Comparison of ENCODE assay signal across 1 cellular context in the genomic region with DNA sequence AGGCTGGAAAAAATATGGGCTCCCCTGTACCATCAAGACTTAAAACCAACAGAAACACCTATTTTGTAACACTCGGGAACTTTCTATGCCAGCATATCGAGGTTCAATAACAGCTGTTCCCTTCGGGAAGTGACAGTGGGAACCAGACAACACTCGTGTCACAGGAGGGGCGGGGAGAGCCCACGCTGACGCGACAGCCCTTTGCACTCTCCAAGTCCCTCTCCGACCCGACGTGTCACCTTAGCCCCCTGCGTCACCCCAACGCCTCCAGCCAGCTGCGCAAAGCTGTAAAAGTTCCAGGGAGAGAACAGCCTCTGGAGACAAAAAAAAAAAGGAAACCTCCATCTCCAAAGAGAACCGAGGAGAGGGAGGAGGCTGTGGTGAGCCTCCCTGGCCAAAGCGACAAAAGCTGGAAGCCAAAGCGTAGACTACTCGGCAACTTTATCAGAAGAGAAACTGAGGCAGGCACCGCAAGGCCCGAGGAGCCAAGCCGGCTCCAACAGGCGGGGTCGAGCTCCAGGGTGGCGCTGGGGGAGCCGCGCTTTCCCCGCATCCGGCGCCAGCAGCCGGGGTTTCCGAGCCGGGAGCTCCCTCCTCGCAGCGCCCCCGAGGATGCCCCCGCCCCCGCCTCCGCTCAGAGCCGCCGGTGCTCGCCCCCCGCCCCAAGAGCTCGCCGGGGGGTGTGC.
A peak's percentile ranks its signal among the peaks of the same experiment; 100 is the strongest.
TF ChIP-seq lines count a peak whose summit lies in the region.

No MANE protein-coding gene starts in this region.

TF ChIP-seq in HepG2, 621 proteins besides CTCF, POLR2A, EP300 and RAD21 (continued from another document and continues in another):
- TF ChIP-seq, protein P1, sequence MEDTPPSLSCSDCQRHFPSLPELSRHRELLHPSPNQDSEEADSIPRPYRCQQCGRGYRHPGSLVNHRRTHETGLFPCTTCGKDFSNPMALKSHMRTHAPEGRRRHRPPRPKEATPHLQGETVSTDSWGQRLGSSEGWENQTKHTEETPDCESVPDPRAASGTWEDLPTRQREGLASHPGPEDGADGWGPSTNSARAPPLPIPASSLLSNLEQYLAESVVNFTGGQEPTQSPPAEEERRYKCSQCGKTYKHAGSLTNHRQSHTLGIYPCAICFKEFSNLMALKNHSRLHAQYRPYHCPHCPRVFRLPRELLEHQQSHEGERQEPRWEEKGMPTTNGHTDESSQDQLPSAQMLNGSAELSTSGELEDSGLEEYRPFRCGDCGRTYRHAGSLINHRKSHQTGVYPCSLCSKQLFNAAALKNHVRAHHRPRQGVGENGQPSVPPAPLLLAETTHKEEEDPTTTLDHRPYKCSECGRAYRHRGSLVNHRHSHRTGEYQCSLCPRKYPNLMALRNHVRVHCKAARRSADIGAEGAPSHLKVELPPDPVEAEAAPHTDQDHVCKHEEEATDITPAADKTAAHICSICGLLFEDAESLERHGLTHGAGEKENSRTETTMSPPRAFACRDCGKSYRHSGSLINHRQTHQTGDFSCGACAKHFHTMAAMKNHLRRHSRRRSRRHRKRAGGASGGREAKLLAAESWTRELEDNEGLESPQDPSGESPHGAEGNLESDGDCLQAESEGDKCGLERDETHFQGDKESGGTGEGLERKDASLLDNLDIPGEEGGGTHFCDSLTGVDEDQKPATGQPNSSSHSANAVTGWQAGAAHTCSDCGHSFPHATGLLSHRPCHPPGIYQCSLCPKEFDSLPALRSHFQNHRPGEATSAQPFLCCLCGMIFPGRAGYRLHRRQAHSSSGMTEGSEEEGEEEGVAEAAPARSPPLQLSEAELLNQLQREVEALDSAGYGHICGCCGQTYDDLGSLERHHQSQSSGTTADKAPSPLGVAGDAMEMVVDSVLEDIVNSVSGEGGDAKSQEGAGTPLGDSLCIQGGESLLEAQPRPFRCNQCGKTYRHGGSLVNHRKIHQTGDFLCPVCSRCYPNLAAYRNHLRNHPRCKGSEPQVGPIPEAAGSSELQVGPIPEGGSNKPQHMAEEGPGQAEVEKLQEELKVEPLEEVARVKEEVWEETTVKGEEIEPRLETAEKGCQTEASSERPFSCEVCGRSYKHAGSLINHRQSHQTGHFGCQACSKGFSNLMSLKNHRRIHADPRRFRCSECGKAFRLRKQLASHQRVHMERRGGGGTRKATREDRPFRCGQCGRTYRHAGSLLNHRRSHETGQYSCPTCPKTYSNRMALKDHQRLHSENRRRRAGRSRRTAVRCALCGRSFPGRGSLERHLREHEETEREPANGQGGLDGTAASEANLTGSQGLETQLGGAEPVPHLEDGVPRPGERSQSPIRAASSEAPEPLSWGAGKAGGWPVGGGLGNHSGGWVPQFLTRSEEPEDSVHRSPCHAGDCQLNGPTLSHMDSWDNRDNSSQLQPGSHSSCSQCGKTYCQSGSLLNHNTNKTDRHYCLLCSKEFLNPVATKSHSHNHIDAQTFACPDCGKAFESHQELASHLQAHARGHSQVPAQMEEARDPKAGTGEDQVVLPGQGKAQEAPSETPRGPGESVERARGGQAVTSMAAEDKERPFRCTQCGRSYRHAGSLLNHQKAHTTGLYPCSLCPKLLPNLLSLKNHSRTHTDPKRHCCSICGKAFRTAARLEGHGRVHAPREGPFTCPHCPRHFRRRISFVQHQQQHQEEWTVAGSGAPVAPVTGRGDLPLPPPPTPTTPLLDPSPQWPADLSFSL (CRISPR knock-in tag; IDR thresholded peaks at IDR 0.05), result no peak
- TF ChIP-seq MTF1 (CRISPR knock-in tag; IDR thresholded peaks at IDR 0.05) (no peak), ELK4 (CRISPR knock-in tag; IDR thresholded peaks at IDR 0.05; ENCODE audit: borderline replicate concordance) (no peak), ZNF143 (CRISPR knock-in tag; IDR thresholded peaks at IDR 0.05) (no peak), ARNT2 (CRISPR knock-in tag; IDR thresholded peaks at IDR 0.05; ENCODE audit: low read depth) (no peak), ERF (CRISPR knock-in tag; IDR thresholded peaks at IDR 0.05) (peak; percentile 44; the same call in 1 of the 2 replicates), CREB1 (IDR thresholded peaks at IDR 0.05) (0 out of 2 replicates have a peak, but pooled peaks have one; percentile 41), CREB1 (CRISPR knock-in tag; IDR thresholded peaks at IDR 0.05) (peak; percentile 16; the same call in 1 of the 2 replicates), AHR (CRISPR knock-in tag; IDR thresholded peaks at IDR 0.05) (0 out of 2 replicates have a peak, but pooled peaks have one; percentile 19), HDAC1 (CRISPR knock-in tag; IDR thresholded peaks at IDR 0.05) (peak; percentile 42), NPAS2 (CRISPR knock-in tag; IDR thresholded peaks at IDR 0.05; ENCODE audit: borderline replicate concordance) (no peak), ZNF230 (CRISPR knock-in tag; IDR thresholded peaks at IDR 0.05) (0 out of 2 replicates have a peak, but pooled peaks have one; percentile 28), HMGXB4 (CRISPR knock-in tag; IDR thresholded peaks at IDR 0.05; ENCODE audit: borderline replicate concordance in 1 of 2, low read depth in 1 of 2) (no peak; a peak in 1 of 4 replicates), ZNF512B (CRISPR knock-in tag; IDR thresholded peaks at IDR 0.05; ENCODE audit: borderline replicate concordance) (no peak; the same call in 1 of the 2 replicates), RARA (CRISPR knock-in tag; IDR thresholded peaks at IDR 0.05) (peak; percentile 48; the same call in 1 of the 2 replicates), U2AF2 (IDR thresholded peaks at IDR 0.05; ENCODE audit: low read depth, low read length) (no peak), ZNF33A (CRISPR knock-in tag; IDR thresholded peaks at IDR 0.05; ENCODE audit: borderline replicate concordance) (no peak), SALL1 (CRISPR knock-in tag; IDR thresholded peaks at IDR 0.05) (peak; percentile 46; the same call in 1 of the 2 replicates), ZNF337 (CRISPR knock-in tag; IDR thresholded peaks at IDR 0.05; ENCODE audit: borderline replicate concordance, low read depth) (no peak), PITX1 (CRISPR knock-in tag; IDR thresholded peaks at IDR 0.05) (no peak), TERF1 (CRISPR knock-in tag; IDR thresholded peaks at IDR 0.05) (no peak), FOSL2 (CRISPR knock-in tag; IDR thresholded peaks at IDR 0.05) (0 out of 2 replicates have a peak, but pooled peaks have one; percentile 16), ZNF891 (CRISPR knock-in tag; IDR thresholded peaks at IDR 0.05) (no peak), ZNF232 (CRISPR knock-in tag; IDR thresholded peaks at IDR 0.05; ENCODE audit: borderline replicate concordance) (0 out of 2 replicates have a peak, but pooled peaks have one; percentile 29), ONECUT2 (CRISPR knock-in tag; IDR thresholded peaks at IDR 0.05) (no peak), RNF219 (CRISPR knock-in tag; IDR thresholded peaks at IDR 0.05) (no peak), ZNF563 (CRISPR knock-in tag; IDR thresholded peaks at IDR 0.05) (no peak), NR2F6 (IDR thresholded peaks at IDR 0.05) (no peak), NR2F6 (CRISPR knock-in tag; IDR thresholded peaks at IDR 0.05) (peak; percentile 29; the same call in 1 of the 2 replicates), THAP11 (CRISPR knock-in tag; IDR thresholded peaks at IDR 0.05) (no peak), XBP1 (CRISPR knock-in tag; IDR thresholded peaks at IDR 0.05) (no peak), SRSF1 (optimal IDR thresholded peaks at IDR 0.05; ENCODE audit: low read depth, low read length) (no peak), ZNF10 (CRISPR knock-in tag; IDR thresholded peaks at IDR 0.05; ENCODE audit: borderline replicate concordance, low read depth) (no peak), ZNF749 (CRISPR knock-in tag; IDR thresholded peaks at IDR 0.05; ENCODE audit: borderline replicate concordance) (no peak)
- TF ChIP-seq, protein P2, sequence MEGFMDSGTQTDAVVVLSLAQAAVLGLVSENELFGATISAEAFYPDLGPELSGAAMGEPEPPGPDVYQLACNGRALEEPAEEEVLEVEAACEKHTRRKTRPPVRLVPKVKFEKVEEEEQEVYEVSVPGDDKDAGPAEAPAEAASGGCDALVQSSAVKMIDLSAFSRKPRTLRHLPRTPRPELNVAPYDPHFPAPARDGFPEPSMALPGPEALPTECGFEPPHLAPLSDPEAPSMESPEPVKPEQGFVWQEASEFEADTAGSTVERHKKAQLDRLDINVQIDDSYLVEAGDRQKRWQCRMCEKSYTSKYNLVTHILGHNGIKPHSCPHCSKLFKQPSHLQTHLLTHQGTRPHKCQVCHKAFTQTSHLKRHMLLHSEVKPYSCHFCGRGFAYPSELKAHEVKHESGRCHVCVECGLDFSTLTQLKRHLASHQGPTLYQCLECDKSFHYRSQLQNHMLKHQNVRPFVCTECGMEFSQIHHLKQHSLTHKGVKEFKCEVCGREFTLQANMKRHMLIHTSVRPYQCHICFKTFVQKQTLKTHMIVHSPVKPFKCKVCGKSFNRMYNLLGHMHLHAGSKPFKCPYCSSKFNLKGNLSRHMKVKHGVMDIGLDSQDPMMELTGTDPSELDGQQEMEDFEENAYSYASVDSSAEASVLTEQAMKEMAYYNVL (CRISPR knock-in tag; IDR thresholded peaks at IDR 0.05; ENCODE audit: borderline replicate concordance), result 0 out of 2 replicates have a peak, but pooled peaks have one; percentile 28
- TF ChIP-seq, protein P3, sequence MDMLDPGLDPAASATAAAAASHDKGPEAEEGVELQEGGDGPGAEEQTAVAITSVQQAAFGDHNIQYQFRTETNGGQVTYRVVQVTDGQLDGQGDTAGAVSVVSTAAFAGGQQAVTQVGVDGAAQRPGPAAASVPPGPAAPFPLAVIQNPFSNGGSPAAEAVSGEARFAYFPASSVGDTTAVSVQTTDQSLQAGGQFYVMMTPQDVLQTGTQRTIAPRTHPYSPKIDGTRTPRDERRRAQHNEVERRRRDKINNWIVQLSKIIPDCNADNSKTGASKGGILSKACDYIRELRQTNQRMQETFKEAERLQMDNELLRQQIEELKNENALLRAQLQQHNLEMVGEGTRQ (IDR thresholded peaks at IDR 0.05; ENCODE audit: low read depth, low read length), result no peak
- TF ChIP-seq, protein P3 (CRISPR knock-in tag; IDR thresholded peaks at IDR 0.05; ENCODE audit: borderline replicate concordance), result no peak
